In genomic region chr20:13865825-13866351, GRCh38 we compare ENCODE assay signal across 10 cellular contexts.
A peak's percentile ranks its signal among the peaks of the same experiment; 100 is the strongest.
DNase-seq lines count a peak whose midpoint lies in the region; ATAC-seq and TF ChIP-seq lines count a peak whose summit lies in the region.
"Had no signal": no experiment of that assay in that cellular context is flagged by ENCODE, and none has a peak within 500 bp of the region (broad histone marks: within the 10 kb centered on the region; RNA-seq: fewer than 3 reads in every experiment).

No MANE protein-coding gene starts in this region.

- H3K27me3 ChIP-seq in right lobe of liver, result no peaks in the 10 kb centered on the region
- no peaks in the 10 kb centered on the region for H3K27me3 ChIP-seq in upper lobe of right lung
- H3K27me3 ChIP-seq in Caco-2 (replicated peaks; ENCODE audit: control insufficient read depth, insufficient read depth, low read length), result no peaks in the 10 kb centered on the region; the same call in 1 of the 2 replicates

- TF ChIP-seq CTCF in right lobe of liver (IDR thresholded peaks at IDR 0.05) (no peak), upper lobe of right lung (IDR thresholded peaks at IDR 0.05) (no peak), Caco-2 (IDR thresholded peaks at IDR 0.05; ENCODE audit: insufficient read depth in 1 of 2, low read depth in 1 of 2, low read length in 1 of 2, severe bottlenecking in 1 of 2, unreplicated experiment in 1 of 2) (no peak)

- H3K27me3 Mint-ChIP-seq in activated T-helper 2 cell treated with anti-CD3 and anti-CD28 coated beads, Interferon-gamma antibody, Interleukin-2, Interleukin-4, amounts not matched to agents 10 μg/mL and 5 μg/mL and 100 μg/mL, durations not matched to agents 14 hours and 24 hours and 36 hours (ENCODE audit: low read depth), result no peaks in the 10 kb centered on the region
- peaks cover 7% of the 10 kb centered on the region for H3K27me3 Mint-ChIP-seq in Caco-2 (ENCODE audit: insufficient read depth, unreplicated experiment)

- no peaks in the 10 kb centered on the region for H3K4me1 Mint-ChIP-seq in activated T-helper 2 cell treated with anti-CD3 and anti-CD28 coated beads, Interferon-gamma antibody, Interleukin-2, Interleukin-4, amounts not matched to agents 10 μg/mL and 5 μg/mL and 100 μg/mL, durations not matched to agents 14 hours and 24 hours and 36 hours (ENCODE audit: low read depth)
- H3K4me1 Mint-ChIP-seq in Caco-2 (ENCODE audit: low read depth, unreplicated experiment), result no peaks in the 10 kb centered on the region
- H3K4me1 Mint-ChIP-seq: T-cell had no signal

- H3K36me3 Mint-ChIP-seq in activated T-helper 2 cell treated with anti-CD3 and anti-CD28 coated beads, Interferon-gamma antibody, Interleukin-2, Interleukin-4, amounts not matched to agents 10 μg/mL and 5 μg/mL and 100 μg/mL, durations not matched to agents 14 hours and 24 hours and 36 hours (ENCODE audit: low read depth), result no peaks in the 10 kb centered on the region
- no peaks in the 10 kb centered on the region for H3K36me3 Mint-ChIP-seq in Caco-2 (ENCODE audit: insufficient read depth, unreplicated experiment)
- H3K36me3 Mint-ChIP-seq: T-cell had no signal

- peaks cover 0 to 7% (median 3%) of the 10 kb centered on the region in 4 donors for H3K4me1 ChIP-seq in right lobe of liver
- peaks cover 6% of the 10 kb centered on the region for H3K4me1 ChIP-seq in upper lobe of right lung
- H3K4me1 ChIP-seq in Caco-2, result no peaks in the 10 kb centered on the region
- H3K4me1 ChIP-seq: A549 had no signal

- no peaks in the 10 kb centered on the region for H3K9me3 Mint-ChIP-seq in activated T-helper 2 cell treated with anti-CD3 and anti-CD28 coated beads, Interferon-gamma antibody, Interleukin-2, Interleukin-4, amounts not matched to agents 10 μg/mL and 5 μg/mL and 100 μg/mL, durations not matched to agents 14 hours and 24 hours and 36 hours
- H3K9me3 Mint-ChIP-seq in Caco-2 (ENCODE audit: unreplicated experiment), result no peaks in the 10 kb centered on the region

- H3K4me3 ChIP-seq in right lobe of liver, result no peak overlapping the region
- no peak overlapping the region for H3K4me3 ChIP-seq in upper lobe of right lung
- no peak overlapping the region for H3K4me3 ChIP-seq in Caco-2 (ENCODE audit: low read depth, low read length)
- H3K4me3 ChIP-seq: A549 had no signal

- H3K4me3 Mint-ChIP-seq in activated T-helper 2 cell treated with anti-CD3 and anti-CD28 coated beads, Interferon-gamma antibody, Interleukin-2, Interleukin-4, amounts not matched to agents 10 μg/mL and 5 μg/mL and 100 μg/mL, durations not matched to agents 14 hours and 24 hours and 36 hours (ENCODE audit: low read depth), result no peak overlapping the region
- no peak overlapping the region for H3K4me3 Mint-ChIP-seq in Caco-2 (ENCODE audit: unreplicated experiment)
- H3K4me3 Mint-ChIP-seq: T-cell had no signal

- ATAC-seq in right lobe of liver, result peak; percentile 56 to 80 (median 64)
- ATAC-seq in upper lobe of right lung, result peak; percentile 38
- ATAC-seq: A549, T-cell had no signal

- H3K9me3 ChIP-seq in right lobe of liver, result no peaks in the 10 kb centered on the region
- H3K9me3 ChIP-seq in upper lobe of right lung, result no peaks in the 10 kb centered on the region
- no peaks in the 10 kb centered on the region for H3K9me3 ChIP-seq in Caco-2
- H3K9me3 ChIP-seq: A549 had no signal

- no TSS peak for BruUV-seq in Caco-2 (replicated peaks; lab: Mats Ljungman, UMichigan)

- 15% methylated on average over 4 of the region's 4 CpGs for WGBS in right lobe of liver (ENCODE audit: insufficient coverage, low coverage, low lambda C conversion rate, missing lambda C conversion rate)

- intact Hi-C loops in right lobe of liver (cut with DNase I), result no loop called here
- intact Hi-C loops in upper lobe of right lung (cut with DNase I), result no loop called here
- intact Hi-C loops in activated T-helper 2 cell treated with anti-CD3 and anti-CD28 coated beads, Interferon-gamma antibody, Interleukin-2, Interleukin-4, amounts not matched to agents 10 μg/mL and 5 μg/mL and 100 μg/mL, durations not matched to agents 14 hours and 24 hours and 36 hours (cut with micrococcal nuclease), result no loop called here
- intact Hi-C loops in Caco-2 (cut with micrococcal nuclease; ENCODE audit: unreplicated experiment), result no loop called here

- no peak for TF ChIP-seq POLR2A in right lobe of liver (IDR thresholded peaks at IDR 0.05)

- DNase-seq in NCI-H2227 treated with DMSO at 0.1 percent for 48 hours (lab: John Stamatoyannopoulos, UW) (peak; percentile 19), NCI-H2227 (lab: John Stamatoyannopoulos, UW; ENCODE audit: unreplicated experiment) (no peak), amniotic epithelial cell (ENCODE audit: low read depth) (peak; percentile 13), right lobe of liver (no peak), upper lobe of right lung (no peak), Caco-2 (no peak), NCI-H524 treated with DMSO at 0.1 percent for 48 hours (lab: John Stamatoyannopoulos, UW) (no peak)
- DNase-seq in activated T-helper 2 cell treated with anti-CD3 and anti-CD28 coated beads, Interferon-gamma antibody, Interleukin-2, Interleukin-4, amounts not matched to agents 10 μg/mL and 5 μg/mL and 100 μg/mL, durations not matched to agents 14 hours and 24 hours and 36 hours (ENCODE audit: low spot score), result no peak
- DNase-seq: T-cell had no signal

- no peak overlapping the region for H3K27ac Mint-ChIP-seq in activated T-helper 2 cell treated with anti-CD3 and anti-CD28 coated beads, Interferon-gamma antibody, Interleukin-2, Interleukin-4, amounts not matched to agents 10 μg/mL and 5 μg/mL and 100 μg/mL, durations not matched to agents 14 hours and 24 hours and 36 hours
- H3K27ac Mint-ChIP-seq in Caco-2 (ENCODE audit: unreplicated experiment), result no peak overlapping the region
- H3K27ac Mint-ChIP-seq: T-cell had no signal

- CTCF ChIA-PET in Caco-2 (lab: Charles Lee), result no interaction called here

- H3K36me3 ChIP-seq in right lobe of liver (no peaks in the 10 kb centered on the region), upper lobe of right lung (no peaks in the 10 kb centered on the region), Caco-2 (ENCODE audit: control insufficient read depth, insufficient read depth, low read length) (no peaks in the 10 kb centered on the region)

- H3K27ac ChIP-seq in right lobe of liver, result no peak overlapping the region
- H3K27ac ChIP-seq in upper lobe of right lung, result peak overlapping the region; percentile 19
- H3K27ac ChIP-seq: A549 had no signal

- POLR2A ChIA-PET in Caco-2 (lab: Charles Lee), result no interaction called here

Comparison
In these comparisons a context has a peak if more than half of its experiments do, and no peak if none do; other contexts are left out.
1. DNase-seq: peak in NCI-H2227 treated with DMSO at 0.1 percent for 48 hours (single experiment) and amniotic epithelial cell (single experiment); none in NCI-H2227 (single experiment), right lobe of liver (0 of 3), upper lobe of right lung (single experiment), activated T-helper 2 cell treated with anti-CD3 and anti-CD28 coated beads, Interferon-gamma antibody, Interleukin-2, Interleukin-4, amounts not matched to agents 10 μg/mL and 5 μg/mL and 100 μg/mL, durations not matched to agents 14 hours and 24 hours and 36 hours (single experiment), Caco-2 (0 of 2) and NCI-H524 treated with DMSO at 0.1 percent for 48 hours (single experiment).